8 cellular contexts compared by ENCODE assay signal in the genomic region with DNA sequence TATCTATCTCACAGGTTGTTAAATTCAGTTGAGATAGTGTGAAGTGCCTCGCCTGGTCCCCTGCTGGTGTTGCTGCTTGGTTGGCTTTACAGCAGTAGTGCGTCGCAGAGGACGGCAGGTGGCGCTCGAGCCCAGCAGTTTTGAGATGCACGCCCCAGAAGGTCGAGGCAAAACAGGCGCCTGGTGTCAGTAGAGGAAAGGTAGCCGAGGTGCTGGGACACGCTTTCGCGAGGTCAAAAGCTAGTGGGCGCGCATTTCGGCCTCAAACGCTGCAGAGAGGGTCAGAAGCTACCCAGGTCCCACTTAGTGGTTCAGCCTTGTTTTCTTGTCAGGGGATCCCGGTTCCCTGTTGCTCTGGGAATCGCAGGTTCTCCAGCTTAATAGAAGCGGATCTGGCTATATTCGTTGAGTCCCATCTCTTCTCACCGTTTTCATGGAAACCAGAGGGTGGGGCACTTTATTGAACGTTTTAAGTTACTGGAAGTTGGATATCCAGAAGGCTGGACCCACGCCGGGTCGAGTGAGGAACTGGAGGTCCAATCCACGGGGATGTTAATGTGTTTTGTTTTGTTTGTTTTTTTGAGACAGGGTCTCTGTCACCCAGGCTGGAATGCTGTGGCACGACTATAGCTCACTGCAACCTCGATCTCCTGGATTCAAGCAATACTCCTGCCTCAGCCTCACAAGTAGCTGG. TPM values are rescaled to one million over a fixed set of nuclear protein-coding genes. Genes with fewer than 3 reads are reported as not detected.
DNase-seq lines count a peak whose midpoint lies in the region; ATAC-seq, FAIRE-seq and TF ChIP-seq lines count a peak whose summit lies in the region.

No MANE protein-coding gene starts in this region.

- H2AFZ ChIP-seq in H1 (ENCODE audit: low read length): no peak overlapping the region

- peak; percentile 97 for TF ChIP-seq RAD21 in H1 (IDR thresholded peaks at IDR 0.05 in 1 of 2, conservative IDR thresholded peaks at IDR 0.05 in 1 of 2; ENCODE audit: low read depth in 2 of 2, low read length in 2 of 2)

- H3K4me1 ChIP-seq in BE2C (no peaks in the 10 kb centered on the region), H1 (replicated peaks in 1 of 4; ENCODE audit: control insufficient read depth in 3 of 4, insufficient read depth in 4 of 4, low read length in 3 of 4) (peaks cover 0 to 3% (median 3%) of the 10 kb centered on the region in 4 experiments; a peak in 4 of 7 replicates)

- H3K4me2 ChIP-seq in H1 (ENCODE audit: insufficient read depth in 1 of 2, low read depth in 2 of 2, low read length in 2 of 2): peak overlapping the region; percentile 49 to 74; a peak in 2 of 4 replicates

- no peaks in the 10 kb centered on the region for H3K79me1 ChIP-seq in H1 (ENCODE audit: low read depth, low read length)

- H3K23me2 ChIP-seq in H1 (ENCODE audit: low read depth, low read length): peaks cover 7% of the 10 kb centered on the region; the same call in 1 of the 2 replicates

- FAIRE-seq in HTR-8/SVneo (lab: Jason Lieb, UNC) (peak; percentile 98), H1 (lab: Jason Lieb, UNC) (peak; percentile 84)

- no peaks in the 10 kb centered on the region for H3K36me3 ChIP-seq in BE2C
- no peaks in the 10 kb centered on the region for H3K36me3 ChIP-seq in H1 (ENCODE audit: control insufficient read depth in 2 of 4, insufficient read depth in 4 of 4, low read length in 3 of 4)

- H2BK15ac ChIP-seq in H1 (ENCODE audit: low read length): no peak overlapping the region

- H4K5ac ChIP-seq in H1 (ENCODE audit: insufficient read length, low read depth, low read length): no peak overlapping the region

- no peak overlapping the region for H2BK12ac ChIP-seq in H1 (ENCODE audit: low read depth, low read length)

- H2BK20ac ChIP-seq in H1 (ENCODE audit: low read length): no peak overlapping the region

- no peak overlapping the region for H3K27ac ChIP-seq in H1 (ENCODE audit: low read depth, low read length)

- no peak overlapping the region for H3K4ac ChIP-seq in H1 (replicated peaks; ENCODE audit: insufficient read length, low read depth, low read length)

- POLR2A ChIA-PET in H1 (lab: Charles Lee; ENCODE audit: partially characterized antibody): interaction anchor here (2.0 kb wide), 2 partner anchors 11 to 116 kb away, joined by 5 to 9 read pairs; a partner anchor contains a TSS

- peak; percentile 65 for ATAC-seq in GM19372 (IDR thresholded peaks at IDR 0.05; ENCODE audit: low read depth, unreplicated experiment)

- H3K79me2 ChIP-seq in H1 (ENCODE audit: control insufficient read depth in 1 of 2, insufficient read depth in 2 of 2, low read length in 2 of 2): no peaks in the 10 kb centered on the region

- 29% methylated on average over 28 of the region's 29 CpGs; no CpG with 5 or more reads in 1 of the 2 experiments for WGBS in H1 (ENCODE audit: extremely low coverage in 1 of 2, insufficient coverage in 1 of 2, insufficient read length in 1 of 2, insufficient replicate concordance in 2 of 2, low coverage in 1 of 2, low lambda C conversion rate in 2 of 2, missing lambda C conversion rate in 1 of 2), 2 experiments

- no peak overlapping the region; the same call in 1 of the 2 replicates for H3K18ac ChIP-seq in H1 (ENCODE audit: extremely low read depth, low read length)

- H3K9ac ChIP-seq in H1 (replicated peaks in 1 of 4; ENCODE audit: extremely low read depth in 1 of 4, low read depth in 3 of 4, low read length in 3 of 4): no peak overlapping the region

- H4K91ac ChIP-seq in H1 (replicated peaks; ENCODE audit: insufficient read length, low read length): no peak overlapping the region

- no peak for TF ChIP-seq EP300 in H1 (IDR thresholded peaks at IDR 0.05; ENCODE audit: borderline replicate concordance in 1 of 2, low read depth in 2 of 2, low read length in 2 of 2)

- no peaks in the 10 kb centered on the region for H3K27me3 ChIP-seq in BE2C
- H3K27me3 ChIP-seq in H1 (replicated peaks in 1 of 4; ENCODE audit: control insufficient read depth in 3 of 4, extremely low read depth in 1 of 4, insufficient read depth in 3 of 4, low read length in 3 of 4): peaks cover 4 to 21% (median 15%) of the 10 kb centered on the region in 4 experiments

- no peak overlapping the region for H2AK5ac ChIP-seq in H1 (ENCODE audit: low read depth, low read length)

- H3K56ac ChIP-seq in H1 (replicated peaks; ENCODE audit: insufficient read length, low read depth, low read length): no peak overlapping the region

- CTCF ChIA-PET in H1 (lab: Charles Lee; ENCODE audit: partially characterized antibody): interaction anchor here (0.6 to 6.4 kb wide), 43 partner anchors 8 to 319 kb away, joined by 3 to 72 read pairs (median 4); a partner anchor contains a TSS

- H2BK5ac ChIP-seq in H1 (ENCODE audit: low read depth, low read length): no peak overlapping the region

- H3K9me3 ChIP-seq in BE2C (no peaks in the 10 kb centered on the region; the same call in 1 of the 2 replicates), H1 (ENCODE audit: insufficient read depth in 2 of 2, low read depth in 1 of 2, low read length in 1 of 2) (peaks cover 0 to 7% of the 10 kb centered on the region in 2 experiments; a peak in 1 of 4 replicates)

- no peak overlapping the region for H3K14ac ChIP-seq in H1 (ENCODE audit: insufficient read length)

- H3K4me3 ChIP-seq in BE2C (ENCODE audit: low read depth, low read length) (peak overlapping the region; percentile 5; the same call in 1 of the 2 replicates), H1 (ENCODE audit: extremely low read depth in 1 of 4, insufficient read depth in 2 of 4, low read depth in 3 of 4, low read length in 4 of 4) (peak overlapping the region in 1 of 4 experiments; percentile 8; a peak in 1 of 8 replicates)

- H3K23ac ChIP-seq in H1 (ENCODE audit: insufficient read length): no peak overlapping the region

- no peak overlapping the region for H4K8ac ChIP-seq in H1 (ENCODE audit: extremely low read depth, insufficient read depth, low read length)

- H2BK120ac ChIP-seq in H1 (replicated peaks; ENCODE audit: low read depth, low read length): no peak overlapping the region

- DNase-seq in BE2C: peak; percentile 85
- DNase-seq in HTR-8/SVneo (ENCODE audit: insufficient read length, low spot score): peak; percentile 92
- peak; percentile 50 for DNase-seq in NK-92 treated with Interleukin-12 subunit alpha and Interleukin-12 subunit beta, amount 100 ng/mL, for 24 hours (lab: John Stamatoyannopoulos, UW)
- peak; percentile 69 to 77 for DNase-seq in activated CD8-positive, alpha-beta memory T cell treated with anti-CD3 and anti-CD28 coated beads for 4 hours (ENCODE audit: low read depth in 2 of 2)
- peak; percentile 74 to 94 for DNase-seq in H1 (ENCODE audit: low read depth in 1 of 2, low spot score in 2 of 2)
- DNase-seq in midbrain (lab: John Stamatoyannopoulos, UW): peak; percentile 82
- peak; percentile 79 to 80 for DNase-seq in stimulated activated CD8-positive, alpha-beta memory T cell treated with anti-CD3 and anti-CD28 coated beads, Interleukin-4, amount 100 ng/mL, for 1 hour (ENCODE audit: low read depth in 2 of 2, low spot score in 1 of 2)

- TF ChIP-seq POLR2A in H1 (IDR thresholded peaks at IDR 0.05; ENCODE audit: control extremely low read depth in 1 of 2, low read depth in 2 of 2, low read length in 2 of 2): no peak

- TF ChIP-seq CTCF in BE2C (IDR thresholded peaks at IDR 0.05; ENCODE audit: low read depth, low read length): peak; percentile 72
- TF ChIP-seq CTCF in H1 (IDR thresholded peaks at IDR 0.05; ENCODE audit: control extremely low read depth in 1 of 3, insufficient read depth in 1 of 3, low read depth in 1 of 3, low read length in 3 of 3): peak; percentile 94 to 99 (median 98)

- H4K20me1 ChIP-seq in H1 (replicated peaks in 1 of 2; ENCODE audit: control insufficient read depth in 1 of 2, insufficient read depth in 2 of 2, low read length in 2 of 2): no peaks in the 10 kb centered on the region

TF ChIP-seq in H1, 55 proteins besides CTCF, POLR2A, EP300 and RAD21 (continues in another document):
- TF ChIP-seq, protein P1, sequence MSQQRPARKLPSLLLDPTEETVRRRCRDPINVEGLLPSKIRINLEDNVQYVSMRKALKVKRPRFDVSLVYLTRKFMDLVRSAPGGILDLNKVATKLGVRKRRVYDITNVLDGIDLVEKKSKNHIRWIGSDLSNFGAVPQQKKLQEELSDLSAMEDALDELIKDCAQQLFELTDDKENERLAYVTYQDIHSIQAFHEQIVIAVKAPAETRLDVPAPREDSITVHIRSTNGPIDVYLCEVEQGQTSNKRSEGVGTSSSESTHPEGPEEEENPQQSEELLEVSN (IDR thresholded peaks at IDR 0.05): peak; percentile 87
- TF ChIP-seq SRF (IDR thresholded peaks at IDR 0.05; ENCODE audit: low read depth, low read length) (no peak), ASH2L (IDR thresholded peaks at IDR 0.05; ENCODE audit: low read length) (no peak), CEBPB (IDR thresholded peaks at IDR 0.05; ENCODE audit: low read depth, low read length) (0 out of 2 replicates have a peak, but pooled peaks have one; percentile 16), HDAC6 (IDR thresholded peaks at IDR 0.05; ENCODE audit: low read depth, low read length) (no peak), TAF1 (IDR thresholded peaks at IDR 0.05; ENCODE audit: low read depth, low read length) (peak; percentile 64), CREB1 (IDR thresholded peaks at IDR 0.05) (peak; percentile 76), MAFK (IDR thresholded peaks at IDR 0.05; ENCODE audit: low read depth, low read length) (peak; percentile 20; the same call in 1 of the 2 replicates), SIN3A (conservative IDR thresholded peaks at IDR 0.05 in 1 of 2, IDR thresholded peaks at IDR 0.05 in 1 of 2; ENCODE audit: low read depth in 1 of 2, low read length in 2 of 2) (0 out of 4 replicates have a peak, but pooled peaks of 1 of the 2 experiments have one; percentile 33), TBP (IDR thresholded peaks at IDR 0.05; ENCODE audit: low read depth, low read length) (peak; percentile 55; the same call in 1 of the 2 replicates), EGR1 (IDR thresholded peaks at IDR 0.05; ENCODE audit: borderline replicate concordance, low read depth, low read length) (no peak)
- TF ChIP-seq, protein P2, sequence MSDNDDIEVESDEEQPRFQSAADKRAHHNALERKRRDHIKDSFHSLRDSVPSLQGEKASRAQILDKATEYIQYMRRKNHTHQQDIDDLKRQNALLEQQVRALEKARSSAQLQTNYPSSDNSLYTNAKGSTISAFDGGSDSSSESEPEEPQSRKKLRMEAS (IDR thresholded peaks at IDR 0.05): peak; percentile 92

RNA-seq across cellular contexts. Expression of a gene that starts 10.3 kb away (rescaled TPM):
- 14.9 TPM for polyA plus RNA-seq in BE2C (2012; ENCODE audit: insufficient read depth, insufficient read length, low read depth)
- 15.9 and 19.1 TPM in 2 replicates for total RNA-seq in H1 (2021; fragmentation: NEBNext Ultra II Directional; extraction: Animal tissue kit (Norgen Biotek cat#: 25700))
- polyA plus RNA-seq in H1 (2011; rRNA removed): 9.2 and 10.3 TPM in 2 replicates
- 13.3 TPM for polyA plus RNA-seq in H1 (2011; cell fraction: cytosol; rRNA removed)
- 23.6 TPM for polyA plus RNA-seq in H1 (2011; cell fraction: nucleus; rRNA removed)
- polyA plus RNA-seq in H1 (2012, experiment 1 of 2): 11.3 to 13.6 TPM (median 12.3 TPM) in 4 replicates
- polyA plus RNA-seq in H1 (2012, experiment 2 of 2): 0.76 TPM
- 18.3 TPM for polyA plus RNA-seq in H1 (2013, experiment 1 of 2)
- 15.1 TPM for polyA plus RNA-seq in H1 (2013, experiment 2 of 2)
- 20.7 and 25.8 TPM in 2 replicates for polyA minus RNA-seq in H1 (2011; rRNA and poly(A)+ RNA removed)
- polyA minus RNA-seq in H1 (2011; cell fraction: cytosol; rRNA and poly(A)+ RNA removed): 15.9 TPM
- 33.8 TPM for polyA minus RNA-seq in H1 (2011; cell fraction: nucleus; rRNA and poly(A)+ RNA removed)
